In genomic region chr13:46134961-46135522, GRCh38 we compare ENCODE assay signal across 11 cellular contexts. TPM values are rescaled to one million over a fixed set of nuclear protein-coding genes. Genes with fewer than 3 reads are reported as not detected.
A peak's percentile ranks its signal among the peaks of the same experiment; 100 is the strongest.
DNase-seq lines count a peak whose midpoint lies in the region; ATAC-seq, FAIRE-seq and TF ChIP-seq lines count a peak whose summit lies in the region.
"Had no signal": no experiment of that assay in that cellular context is flagged by ENCODE, and none has a peak within 500 bp of the region (broad histone marks: within the 10 kb centered on the region; RNA-seq: fewer than 3 reads in every experiment).

No MANE protein-coding gene starts in this region.

- H3K4me1 Mint-ChIP-seq in astrocyte (ENCODE audit: low read depth, unreplicated experiment): peaks cover 5% of the 10 kb centered on the region

- H3K4me3 ChIP-seq in astrocyte (ENCODE audit: insufficient read depth, low read depth, low read length): no peak overlapping the region
- H3K4me3 ChIP-seq: left ventricle myocardium inferior, SK-N-MC had no signal

- H3K4me3 Mint-ChIP-seq in astrocyte (ENCODE audit: unreplicated experiment): no peak overlapping the region

- H3K9me3 Mint-ChIP-seq in astrocyte (ENCODE audit: unreplicated experiment): no peaks in the 10 kb centered on the region

- no peak overlapping the region for H3K9ac ChIP-seq in astrocyte (ENCODE audit: low read length)

- no peak for TF ChIP-seq CTCF in astrocyte (IDR thresholded peaks at IDR 0.05; ENCODE audit: insufficient read depth, low read depth, low read length)

- peaks cover 1% of the 10 kb centered on the region for H3K27me3 ChIP-seq in astrocyte (ENCODE audit: insufficient read depth, low read length)

- no peak for FAIRE-seq in astrocyte (lab: Jason Lieb, UNC)

- no peaks in the 10 kb centered on the region for H3K79me2 ChIP-seq in astrocyte (ENCODE audit: insufficient read depth, low read length)

- DNase-seq in EL (peak; percentile 6), NCI-H146 (lab: John Stamatoyannopoulos, UW) (peak; percentile 79), astrocyte (ENCODE audit: low read depth) (peak; percentile 18), mucosa of gallbladder (ENCODE audit: low spot score) (peak; percentile 53), nucleus accumbens (lab: John Stamatoyannopoulos, UW) (no peak)
- no peak for DNase-seq in activated CD4-positive, alpha-beta T cell treated with anti-CD3 and anti-CD28 coated beads for 1 hour
- DNase-seq: brain microvascular endothelial cell, left ventricle myocardium inferior had no signal

- no peak overlapping the region for H3K27ac Mint-ChIP-seq in astrocyte (ENCODE audit: unreplicated experiment)

- no peaks in the 10 kb centered on the region for H3K27me3 Mint-ChIP-seq in astrocyte (ENCODE audit: low read depth, unreplicated experiment)

- no peak overlapping the region for H3K27ac ChIP-seq in astrocyte (ENCODE audit: low read depth, low read length)
- H3K27ac ChIP-seq: brain microvascular endothelial cell, left ventricle myocardium inferior, SK-N-MC had no signal

- H3K9me3 ChIP-seq in astrocyte (ENCODE audit: insufficient read depth, low read depth, low read length): no peaks in the 10 kb centered on the region
- H3K9me3 ChIP-seq: left ventricle myocardium inferior had no signal

- H3K36me3 Mint-ChIP-seq in astrocyte (ENCODE audit: low read depth, unreplicated experiment): no peaks in the 10 kb centered on the region

- ATAC-seq in HG03432 (IDR thresholded peaks at IDR 0.05; ENCODE audit: unreplicated experiment) (no peak), HG03460 (IDR thresholded peaks at IDR 0.05; ENCODE audit: unreplicated experiment) (no peak)

- H4K20me1 ChIP-seq in astrocyte (ENCODE audit: insufficient read depth, low read length): no peaks in the 10 kb centered on the region

- no peaks in the 10 kb centered on the region for H3K4me1 ChIP-seq in astrocyte (ENCODE audit: insufficient read depth, low read length)
- H3K4me1 ChIP-seq: left ventricle myocardium inferior had no signal

- H3K4me2 ChIP-seq in astrocyte (ENCODE audit: low read length): no peak overlapping the region

- H3K36me3 ChIP-seq in astrocyte (ENCODE audit: insufficient read depth, low read length): no peaks in the 10 kb centered on the region
- H3K36me3 ChIP-seq: brain microvascular endothelial cell, left ventricle myocardium inferior had no signal

- H2AFZ ChIP-seq in astrocyte (ENCODE audit: low read depth, low read length): no peak overlapping the region

RNA-seq across cellular contexts. Expression of gene CPB2, which starts 30.2 kb away (rescaled TPM):
- total RNA-seq in astrocyte: not detected in 2 replicates
- total RNA-seq in mucosa of gallbladder: 13.3 TPM
- total RNA-seq: left ventricle myocardium inferior had no signal

RNA-seq across cellular contexts. Expression of gene LCP1, which starts 46.9 kb away (rescaled TPM):
- total RNA-seq in astrocyte (7.3 and 8.4 TPM in 2 replicates), mucosa of gallbladder (43.4 TPM)

Comparison
In these comparisons a context has a peak if more than half of its experiments do, and no peak if none do; other contexts are left out.
1. DNase-seq: peak in EL (single experiment), NCI-H146 (single experiment), astrocyte (single experiment) and mucosa of gallbladder (single experiment); none in nucleus accumbens (0 of 56) and activated CD4-positive, alpha-beta T cell treated with anti-CD3 and anti-CD28 coated beads for 1 hour (single experiment).
2. RNA of gene CPB2, which starts 30.2 kb away (total RNA-seq): 13.3 TPM in mucosa of gallbladder (single experiment); not detected in astrocyte; every median in the first group is over 10 times any median in the second.